In genomic region chr11:27218498-27219038, GRCh38 we compare ENCODE assay signal across 11 cellular contexts.
A peak's percentile ranks its signal among the peaks of the same experiment; 100 is the strongest.
DNase-seq lines count a peak whose midpoint lies in the region; ATAC-seq and TF ChIP-seq lines count a peak whose summit lies in the region.
"Had no signal": no experiment of that assay in that cellular context is flagged by ENCODE, and none has a peak within 500 bp of the region (broad histone marks: within the 10 kb centered on the region; RNA-seq: fewer than 3 reads in every experiment).

No MANE protein-coding gene starts in this region.

- no peaks in the 10 kb centered on the region for H3K9me3 Mint-ChIP-seq in progenitor cell of endocrine pancreas (ENCODE audit: low read depth)
- H3K9me3 Mint-ChIP-seq: effector memory CD8-positive, alpha-beta T cell; IgD-negative memory B cell had no signal

- H3K36me3 Mint-ChIP-seq in progenitor cell of endocrine pancreas (ENCODE audit: insufficient read depth), result peaks cover 2% of the 10 kb centered on the region
- H3K36me3 Mint-ChIP-seq: IgD-negative memory B cell had no signal

- no TSS peak for BruUV-seq in Panc1 (replicated peaks; lab: Mats Ljungman, UMichigan)

- peak overlapping the region; percentile 96; the same call in 1 of the 2 replicates for H3K27ac ChIP-seq in Panc1 (ENCODE audit: low read length)
- no peak overlapping the region for H3K27ac ChIP-seq in upper lobe of right lung

- no peaks in the 10 kb centered on the region for H3K27me3 Mint-ChIP-seq in progenitor cell of endocrine pancreas
- H3K27me3 Mint-ChIP-seq: effector memory CD8-positive, alpha-beta T cell; IgD-negative memory B cell had no signal

- H3K4me1 ChIP-seq in Panc1 (ENCODE audit: control insufficient read depth, insufficient read depth, low read length) (peaks cover 32% of the 10 kb centered on the region), upper lobe of right lung (peaks cover 25% of the 10 kb centered on the region)

- H3K4me3 Mint-ChIP-seq in progenitor cell of endocrine pancreas (ENCODE audit: low read depth), result peak overlapping the region; percentile 83
- H3K4me3 Mint-ChIP-seq: effector memory CD8-positive, alpha-beta T cell; IgD-negative memory B cell had no signal

- H3K9me3 ChIP-seq in Panc1 (ENCODE audit: control insufficient read depth, insufficient read depth, low read depth, low read length), result no peaks in the 10 kb centered on the region
- H3K9me3 ChIP-seq in upper lobe of right lung, result no peaks in the 10 kb centered on the region
- H3K9me3 ChIP-seq: mucosa of descending colon had no signal

- H3K4me1 Mint-ChIP-seq in progenitor cell of endocrine pancreas (ENCODE audit: low read depth), result peaks cover 33% of the 10 kb centered on the region
- H3K4me1 Mint-ChIP-seq: IgD-negative memory B cell had no signal

- H3K27ac Mint-ChIP-seq in progenitor cell of endocrine pancreas, result peak overlapping the region; percentile 79
- H3K27ac Mint-ChIP-seq: effector memory CD8-positive, alpha-beta T cell; IgD-negative memory B cell had no signal

- H3K4me3 ChIP-seq in Panc1 (ENCODE audit: low read depth in 2 of 2, low read length in 2 of 2) (no peak overlapping the region), upper lobe of right lung (no peak overlapping the region)
- H3K4me3 ChIP-seq: mucosa of descending colon had no signal

- DNase-seq in GM04503 (ENCODE audit: low read depth), result peak; percentile 97
- no peak for DNase-seq in Panc1 (ENCODE audit: low read depth, low spot score)
- DNase-seq in fibroblast of peridontal ligament (ENCODE audit: extremely low read depth), result peak; percentile 96
- DNase-seq in progenitor cell of endocrine pancreas (ENCODE audit: low spot score, unreplicated experiment), result no peak
- DNase-seq in activated CD4-positive, alpha-beta T cell treated with anti-CD3 and anti-CD28 coated beads, Interleukin-2, amount 50 U/mL, for 48 hours, result no peak
- DNase-seq in upper lobe of right lung, result no peak
- DNase-seq in iPS-NIHi7 (ENCODE audit: extremely low spot score), result no peak
- DNase-seq: effector memory CD8-positive, alpha-beta T cell; H7; mucosa of descending colon had no signal

- no peaks in the 10 kb centered on the region for H3K27me3 ChIP-seq in Panc1 (ENCODE audit: control insufficient read depth, insufficient read depth, low read length)
- no peaks in the 10 kb centered on the region for H3K27me3 ChIP-seq in upper lobe of right lung

- CTCF ChIA-PET in Panc1 (lab: Charles Lee), result no interaction called here

- H3K36me3 ChIP-seq in Panc1 (ENCODE audit: control insufficient read depth, insufficient read depth, low read length) (no peaks in the 10 kb centered on the region), upper lobe of right lung (no peaks in the 10 kb centered on the region)

- in situ Hi-C loops in Panc1 (cut with HindIII; ENCODE audit: low pct_unique_long_range_greater_than_20kb, low sequenced_read_pairs), result no loop called here

- ATAC-seq in Panc1 (peak; percentile 64), upper lobe of right lung (no peak)
- ATAC-seq: effector memory CD8-positive, alpha-beta T cell; mucosa of descending colon had no signal

- POLR2A ChIA-PET in Panc1 (lab: Charles Lee), result no interaction called here

- TF ChIP-seq CTCF in Panc1 (IDR thresholded peaks at IDR 0.05) (no peak), progenitor cell of endocrine pancreas (IDR thresholded peaks at IDR 0.05; ENCODE audit: unreplicated experiment) (no peak), upper lobe of right lung (IDR thresholded peaks at IDR 0.05) (no peak)

- intact Hi-C loops in Panc1 (cut with micrococcal nuclease; ENCODE audit: unreplicated experiment), result no loop called here
- intact Hi-C loops in upper lobe of right lung (cut with DNase I), result no loop called here

Comparison
In these comparisons a context has a peak if more than half of its experiments do, and no peak if none do; other contexts are left out.
1. DNase-seq: peak in GM04503 (single experiment) and fibroblast of peridontal ligament (single experiment); none in Panc1 (single experiment), progenitor cell of endocrine pancreas (single experiment), activated CD4-positive, alpha-beta T cell treated with anti-CD3 and anti-CD28 coated beads, Interleukin-2, amount 50 U/mL, for 48 hours (0 of 2), upper lobe of right lung (single experiment) and iPS-NIHi7 (single experiment).